Comparison of ENCODE assay signal across 1 cellular context in the genomic region with DNA sequence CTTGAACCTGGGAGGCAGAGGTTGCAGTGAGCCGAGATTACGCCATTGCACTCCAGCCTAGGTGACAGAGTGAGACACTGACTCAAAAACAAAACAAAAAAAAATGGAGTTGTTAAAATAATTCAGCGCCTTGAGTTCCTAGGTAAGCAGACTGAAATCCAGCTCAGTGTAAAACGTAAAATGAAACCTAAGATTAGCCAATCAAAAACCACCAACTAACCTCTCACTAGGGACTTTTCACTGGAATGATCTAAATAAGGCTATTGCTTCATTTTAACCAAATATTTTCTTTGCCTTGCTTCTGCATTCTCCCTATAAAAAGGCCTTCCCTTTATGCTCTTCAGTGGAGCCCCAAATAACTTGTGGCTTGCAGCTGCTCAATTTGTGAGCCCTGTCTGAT.
TF ChIP-seq lines count a peak whose summit lies in the region.

No MANE protein-coding gene starts in this region.

TF ChIP-seq in GM12878, 131 proteins besides CTCF, POLR2A, EP300 and RAD21:
- TF ChIP-seq ZNF274 (IDR thresholded peaks at IDR 0.05; ENCODE audit: insufficient read depth, insufficient read length), result no peak
- TF ChIP-seq, protein P1, sequence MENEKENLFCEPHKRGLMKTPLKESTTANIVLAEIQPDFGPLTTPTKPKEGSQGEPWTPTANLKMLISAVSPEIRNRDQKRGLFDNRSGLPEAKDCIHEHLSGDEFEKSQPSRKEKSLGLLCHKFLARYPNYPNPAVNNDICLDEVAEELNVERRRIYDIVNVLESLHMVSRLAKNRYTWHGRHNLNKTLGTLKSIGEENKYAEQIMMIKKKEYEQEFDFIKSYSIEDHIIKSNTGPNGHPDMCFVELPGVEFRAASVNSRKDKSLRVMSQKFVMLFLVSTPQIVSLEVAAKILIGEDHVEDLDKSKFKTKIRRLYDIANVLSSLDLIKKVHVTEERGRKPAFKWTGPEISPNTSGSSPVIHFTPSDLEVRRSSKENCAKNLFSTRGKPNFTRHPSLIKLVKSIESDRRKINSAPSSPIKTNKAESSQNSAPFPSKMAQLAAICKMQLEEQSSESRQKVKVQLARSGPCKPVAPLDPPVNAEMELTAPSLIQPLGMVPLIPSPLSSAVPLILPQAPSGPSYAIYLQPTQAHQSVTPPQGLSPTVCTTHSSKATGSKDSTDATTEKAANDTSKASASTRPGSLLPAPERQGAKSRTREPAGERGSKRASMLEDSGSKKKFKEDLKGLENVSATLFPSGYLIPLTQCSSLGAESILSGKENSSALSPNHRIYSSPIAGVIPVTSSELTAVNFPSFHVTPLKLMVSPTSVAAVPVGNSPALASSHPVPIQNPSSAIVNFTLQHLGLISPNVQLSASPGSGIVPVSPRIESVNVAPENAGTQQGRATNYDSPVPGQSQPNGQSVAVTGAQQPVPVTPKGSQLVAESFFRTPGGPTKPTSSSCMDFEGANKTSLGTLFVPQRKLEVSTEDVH (IDR thresholded peaks at IDR 0.05; ENCODE audit: low read depth, partially characterized antibody), result no peak
- no peak for TF ChIP-seq SUPT20H (IDR thresholded peaks at IDR 0.05; ENCODE audit: borderline replicate concordance, control insufficient read depth, low read depth, low read length)
- TF ChIP-seq, protein P2, sequence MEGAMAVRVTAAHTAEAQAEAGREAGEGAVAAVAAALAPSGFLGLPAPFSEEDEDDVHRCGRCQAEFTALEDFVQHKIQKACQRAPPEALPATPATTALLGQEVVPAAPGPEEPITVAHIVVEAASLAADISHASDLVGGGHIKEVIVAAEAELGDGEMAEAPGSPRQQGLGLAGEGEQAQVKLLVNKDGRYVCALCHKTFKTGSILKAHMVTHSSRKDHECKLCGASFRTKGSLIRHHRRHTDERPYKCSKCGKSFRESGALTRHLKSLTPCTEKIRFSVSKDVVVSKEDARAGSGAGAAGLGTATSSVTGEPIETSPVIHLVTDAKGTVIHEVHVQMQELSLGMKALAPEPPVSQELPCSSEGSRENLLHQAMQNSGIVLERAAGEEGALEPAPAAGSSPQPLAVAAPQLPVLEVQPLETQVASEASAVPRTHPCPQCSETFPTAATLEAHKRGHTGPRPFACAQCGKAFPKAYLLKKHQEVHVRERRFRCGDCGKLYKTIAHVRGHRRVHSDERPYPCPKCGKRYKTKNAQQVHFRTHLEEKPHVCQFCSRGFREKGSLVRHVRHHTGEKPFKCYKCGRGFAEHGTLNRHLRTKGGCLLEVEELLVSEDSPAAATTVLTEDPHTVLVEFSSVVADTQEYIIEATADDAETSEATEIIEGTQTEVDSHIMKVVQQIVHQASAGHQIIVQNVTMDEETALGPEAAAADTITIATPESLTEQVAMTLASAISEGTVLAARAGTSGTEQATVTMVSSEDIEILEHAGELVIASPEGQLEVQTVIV (IDR thresholded peaks at IDR 0.05; ENCODE audit: borderline replicate concordance, partially characterized antibody), result no peak
- no peak for TF ChIP-seq RFX5 (IDR thresholded peaks at IDR 0.05; ENCODE audit: low read depth, low read length)
- no peak for TF ChIP-seq SIX5 (IDR thresholded peaks at IDR 0.05; ENCODE audit: low read depth, low read length, severe bottlenecking)
- TF ChIP-seq, protein P3, sequence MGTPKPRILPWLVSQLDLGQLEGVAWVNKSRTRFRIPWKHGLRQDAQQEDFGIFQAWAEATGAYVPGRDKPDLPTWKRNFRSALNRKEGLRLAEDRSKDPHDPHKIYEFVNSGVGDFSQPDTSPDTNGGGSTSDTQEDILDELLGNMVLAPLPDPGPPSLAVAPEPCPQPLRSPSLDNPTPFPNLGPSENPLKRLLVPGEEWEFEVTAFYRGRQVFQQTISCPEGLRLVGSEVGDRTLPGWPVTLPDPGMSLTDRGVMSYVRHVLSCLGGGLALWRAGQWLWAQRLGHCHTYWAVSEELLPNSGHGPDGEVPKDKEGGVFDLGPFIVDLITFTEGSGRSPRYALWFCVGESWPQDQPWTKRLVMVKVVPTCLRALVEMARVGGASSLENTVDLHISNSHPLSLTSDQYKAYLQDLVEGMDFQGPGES (IDR thresholded peaks at IDR 0.05), result no peak
- TF ChIP-seq STAT3 (IDR thresholded peaks at IDR 0.05; ENCODE audit: low read depth, low read length), result no peak
- TF ChIP-seq, protein P4, sequence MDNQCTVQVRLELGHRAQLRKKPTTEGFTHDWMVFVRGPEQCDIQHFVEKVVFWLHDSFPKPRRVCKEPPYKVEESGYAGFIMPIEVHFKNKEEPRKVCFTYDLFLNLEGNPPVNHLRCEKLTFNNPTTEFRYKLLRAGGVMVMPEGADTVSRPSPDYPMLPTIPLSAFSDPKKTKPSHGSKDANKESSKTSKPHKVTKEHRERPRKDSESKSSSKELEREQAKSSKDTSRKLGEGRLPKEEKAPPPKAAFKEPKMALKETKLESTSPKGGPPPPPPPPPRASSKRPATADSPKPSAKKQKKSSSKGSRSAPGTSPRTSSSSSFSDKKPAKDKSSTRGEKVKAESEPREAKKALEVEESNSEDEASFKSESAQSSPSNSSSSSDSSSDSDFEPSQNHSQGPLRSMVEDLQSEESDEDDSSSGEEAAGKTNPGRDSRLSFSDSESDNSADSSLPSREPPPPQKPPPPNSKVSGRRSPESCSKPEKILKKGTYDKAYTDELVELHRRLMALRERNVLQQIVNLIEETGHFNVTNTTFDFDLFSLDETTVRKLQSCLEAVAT (IDR thresholded peaks at IDR 0.05), result no peak
- no peak for TF ChIP-seq MYB (IDR thresholded peaks at IDR 0.05; ENCODE audit: borderline replicate concordance, low read depth, low read length)
- TF ChIP-seq CREB1 (IDR thresholded peaks at IDR 0.05; ENCODE audit: low read depth), result no peak
- TF ChIP-seq, protein P5, sequence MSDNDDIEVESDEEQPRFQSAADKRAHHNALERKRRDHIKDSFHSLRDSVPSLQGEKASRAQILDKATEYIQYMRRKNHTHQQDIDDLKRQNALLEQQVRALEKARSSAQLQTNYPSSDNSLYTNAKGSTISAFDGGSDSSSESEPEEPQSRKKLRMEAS (IDR thresholded peaks at IDR 0.05; ENCODE audit: low read depth, low read length), result no peak
- TF ChIP-seq, protein P6, sequence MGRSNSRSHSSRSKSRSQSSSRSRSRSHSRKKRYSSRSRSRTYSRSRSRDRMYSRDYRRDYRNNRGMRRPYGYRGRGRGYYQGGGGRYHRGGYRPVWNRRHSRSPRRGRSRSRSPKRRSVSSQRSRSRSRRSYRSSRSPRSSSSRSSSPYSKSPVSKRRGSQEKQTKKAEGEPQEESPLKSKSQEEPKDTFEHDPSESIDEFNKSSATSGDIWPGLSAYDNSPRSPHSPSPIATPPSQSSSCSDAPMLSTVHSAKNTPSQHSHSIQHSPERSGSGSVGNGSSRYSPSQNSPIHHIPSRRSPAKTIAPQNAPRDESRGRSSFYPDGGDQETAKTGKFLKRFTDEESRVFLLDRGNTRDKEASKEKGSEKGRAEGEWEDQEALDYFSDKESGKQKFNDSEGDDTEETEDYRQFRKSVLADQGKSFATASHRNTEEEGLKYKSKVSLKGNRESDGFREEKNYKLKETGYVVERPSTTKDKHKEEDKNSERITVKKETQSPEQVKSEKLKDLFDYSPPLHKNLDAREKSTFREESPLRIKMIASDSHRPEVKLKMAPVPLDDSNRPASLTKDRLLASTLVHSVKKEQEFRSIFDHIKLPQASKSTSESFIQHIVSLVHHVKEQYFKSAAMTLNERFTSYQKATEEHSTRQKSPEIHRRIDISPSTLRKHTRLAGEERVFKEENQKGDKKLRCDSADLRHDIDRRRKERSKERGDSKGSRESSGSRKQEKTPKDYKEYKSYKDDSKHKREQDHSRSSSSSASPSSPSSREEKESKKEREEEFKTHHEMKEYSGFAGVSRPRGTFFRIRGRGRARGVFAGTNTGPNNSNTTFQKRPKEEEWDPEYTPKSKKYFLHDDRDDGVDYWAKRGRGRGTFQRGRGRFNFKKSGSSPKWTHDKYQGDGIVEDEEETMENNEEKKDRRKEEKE (IDR thresholded peaks at IDR 0.05), result no peak
- no peak for TF ChIP-seq TARDBP (IDR thresholded peaks at IDR 0.05; ENCODE audit: borderline replicate concordance)
- TF ChIP-seq NFIC (IDR thresholded peaks at IDR 0.05; ENCODE audit: low read depth, low read length), result no peak
- TF ChIP-seq NR2C2 (IDR thresholded peaks at IDR 0.05; ENCODE audit: borderline replicate concordance, control insufficient read depth, insufficient read length, low read depth), result no peak
- no peak for TF ChIP-seq YBX1 (IDR thresholded peaks at IDR 0.05)
- no peak for TF ChIP-seq HDAC2 (IDR thresholded peaks at IDR 0.05)
- TF ChIP-seq, protein P7, sequence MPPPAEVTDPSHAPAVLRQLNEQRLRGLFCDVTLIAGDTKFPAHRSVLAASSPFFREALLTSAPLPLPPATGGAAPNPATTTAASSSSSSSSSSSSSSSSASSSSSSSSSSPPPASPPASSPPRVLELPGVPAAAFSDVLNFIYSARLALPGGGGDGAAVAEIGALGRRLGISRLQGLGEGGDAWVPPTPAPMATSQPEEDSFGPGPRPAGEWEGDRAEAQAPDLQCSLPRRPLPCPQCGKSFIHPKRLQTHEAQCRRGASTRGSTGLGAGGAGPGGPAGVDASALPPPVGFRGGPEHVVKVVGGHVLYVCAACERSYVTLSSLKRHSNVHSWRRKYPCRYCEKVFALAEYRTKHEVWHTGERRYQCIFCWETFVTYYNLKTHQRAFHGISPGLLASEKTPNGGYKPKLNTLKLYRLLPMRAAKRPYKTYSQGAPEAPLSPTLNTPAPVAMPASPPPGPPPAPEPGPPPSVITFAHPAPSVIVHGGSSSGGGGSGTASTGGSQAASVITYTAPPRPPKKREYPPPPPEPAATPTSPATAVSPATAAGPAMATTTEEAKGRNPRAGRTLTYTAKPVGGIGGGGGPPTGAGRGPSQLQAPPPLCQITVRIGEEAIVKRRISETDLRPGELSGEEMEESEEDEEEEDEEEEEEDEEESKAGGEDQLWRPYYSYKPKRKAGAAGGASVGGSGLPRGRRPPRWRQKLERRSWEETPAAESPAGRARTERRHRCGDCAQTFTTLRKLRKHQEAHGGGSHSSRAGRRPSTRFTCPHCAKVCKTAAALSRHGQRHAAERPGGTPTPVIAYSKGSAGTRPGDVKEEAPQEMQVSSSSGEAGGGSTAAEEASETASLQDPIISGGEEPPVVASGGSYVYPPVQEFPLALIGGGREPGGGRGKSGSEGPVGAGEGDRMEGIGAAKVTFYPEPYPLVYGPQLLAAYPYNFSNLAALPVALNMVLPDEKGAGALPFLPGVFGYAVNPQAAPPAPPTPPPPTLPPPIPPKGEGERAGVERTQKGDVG (CRISPR knock-in tag; IDR thresholded peaks at IDR 0.05), result no peak
TF ChIP-seq in GM12878: peak in this region for 0.
